In the genomic region with DNA sequence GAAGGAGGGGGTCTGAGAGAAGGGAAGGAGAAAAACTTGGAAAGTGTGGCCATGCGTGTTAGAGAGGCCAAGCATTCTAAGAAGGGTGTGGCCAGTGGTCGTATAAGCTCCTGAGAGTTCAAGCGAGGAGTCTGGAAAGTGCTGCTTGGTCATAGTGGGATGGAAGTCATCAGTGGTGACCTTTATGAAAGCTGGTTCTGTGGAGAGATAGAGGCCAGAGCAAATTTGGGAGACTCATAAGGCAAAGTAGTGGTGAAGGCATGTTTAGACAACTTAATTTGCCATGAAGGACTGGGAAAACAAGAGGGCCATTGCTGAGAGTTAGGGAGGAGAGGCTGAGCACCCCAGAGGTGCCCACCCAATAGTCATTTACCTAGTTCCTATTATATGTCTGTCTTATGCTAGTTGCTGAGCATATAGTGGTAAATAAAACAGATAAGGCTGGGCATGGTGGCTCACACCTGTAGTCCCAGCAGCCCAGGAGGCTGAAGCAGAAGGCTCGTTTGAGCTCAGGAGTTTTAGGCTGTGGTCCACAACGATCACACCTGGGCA, we compare ENCODE assay signal across 38 cellular contexts. TPM values are rescaled to one million over a fixed set of nuclear protein-coding genes. Genes with fewer than 3 reads are reported as not detected.
"Had no signal": no experiment of that assay in that cellular context is flagged by ENCODE, and none has a peak within 500 bp of the region (broad histone marks: within the 10 kb centered on the region; RNA-seq: fewer than 3 reads in every experiment).

No MANE protein-coding gene starts in this region.

- H3K27ac Mint-ChIP-seq: activated CD4-positive, alpha-beta memory T cell treated with anti-CD3 and anti-CD28 coated beads, Interleukin-2, amount 10 ng/mL, durations not matched to agents 7 days and 5 days; activated CD4-positive, alpha-beta T cell treated with anti-CD3 and anti-CD28 coated beads for 36 hours; activated CD4-positive, alpha-beta T cell treated with anti-CD3 and anti-CD28 coated beads, Interleukin-2, amount 10 ng/mL, durations not matched to agents 7 days and 5 days; activated CD8-positive, alpha-beta memory T cell treated with anti-CD3 and anti-CD28 coated beads, Interleukin-2, amount 10 ng/mL, durations not matched to agents 7 days and 5 days; activated CD8-positive, alpha-beta T cell treated with anti-CD3 and anti-CD28 coated beads, Interleukin-2, amount 10 ng/mL, durations not matched to agents 7 days and 5 days; activated naive CD4-positive, alpha-beta T cell treated with anti-CD3 and anti-CD28 coated beads, Interleukin-2, amount 10 ng/mL, durations not matched to agents 7 days and 5 days; activated naive CD4-positive, alpha-beta T cell treated with anti-CD3 and anti-CD28 coated beads, Interleukin-2, amount 50 U/mL, for 24 hours; activated naive CD8-positive, alpha-beta T cell; activated T-cell treated with anti-CD3 and anti-CD28 coated beads, Interleukin-2, amount 50 U/mL, for 24 hours; activated T-helper 2 cell treated with anti-CD3 and anti-CD28 coated beads, Interferon-gamma antibody, Interleukin-2, Interleukin-4, amounts not matched to agents 10 μg/mL and 5 μg/mL and 100 μg/mL, durations not matched to agents 14 hours and 24 hours and 36 hours; T-helper 1 cell treated with Interleukin-12 subunit alpha and Interleukin-12 subunit beta and Interleukin-4 antibody, amounts not matched to agents 30 μg/mL and 1 μg/mL, for 36 hours; T-helper 2 cell treated with Interferon-gamma antibody and Interleukin-4, amounts not matched to agents 5 μg/mL and 100 μg/mL, for 36 hours had no signal

- H3K4me1 Mint-ChIP-seq: activated CD4-positive, alpha-beta memory T cell treated with anti-CD3 and anti-CD28 coated beads, Interleukin-2, amount 10 ng/mL, durations not matched to agents 7 days and 5 days; activated CD4-positive, alpha-beta T cell treated with anti-CD3 and anti-CD28 coated beads for 36 hours; activated CD4-positive, alpha-beta T cell treated with anti-CD3 and anti-CD28 coated beads, Interleukin-2, amount 10 ng/mL, durations not matched to agents 7 days and 5 days; activated CD8-positive, alpha-beta memory T cell treated with anti-CD3 and anti-CD28 coated beads, Interleukin-2, amount 10 ng/mL, durations not matched to agents 7 days and 5 days; activated naive CD4-positive, alpha-beta T cell treated with anti-CD3 and anti-CD28 coated beads, Interleukin-2, amount 10 ng/mL, durations not matched to agents 7 days and 5 days; activated naive CD4-positive, alpha-beta T cell treated with anti-CD3 and anti-CD28 coated beads, Interleukin-2, amount 50 U/mL, for 24 hours had no signal

- FAIRE-seq: astrocyte, TTC549 had no signal

- ATAC-seq: activated CD4-positive, alpha-beta T cell treated with anti-CD3 and anti-CD28 coated beads for 36 hours; activated CD4-positive, CD25-positive, alpha-beta regulatory T cell treated with anti-CD3 and anti-CD28 coated beads, Interleukin-2, amount 50 U/mL, for 24 hours; activated CD8-positive, alpha-beta memory T cell treated with anti-CD3 and anti-CD28 coated beads, Interleukin-2, amount 10 ng/mL, durations not matched to agents 7 days and 5 days; activated CD8-positive, alpha-beta T cell treated with anti-CD3 and anti-CD28 coated beads, Interleukin-2, amount 10 ng/mL, durations not matched to agents 7 days and 5 days; body of pancreas had no signal

- H3K27me3 ChIP-seq: adrenal gland, body of pancreas, brain microvascular endothelial cell, breast epithelium, cardiac muscle cell had no signal

- H3K4me3 Mint-ChIP-seq: activated CD4-positive, alpha-beta memory T cell treated with anti-CD3 and anti-CD28 coated beads, Interleukin-2, amount 10 ng/mL, durations not matched to agents 7 days and 5 days; activated CD4-positive, alpha-beta T cell treated with anti-CD3 and anti-CD28 coated beads for 36 hours; activated CD4-positive, alpha-beta T cell treated with anti-CD3 and anti-CD28 coated beads, Interleukin-2, amount 10 ng/mL, durations not matched to agents 7 days and 5 days; activated CD8-positive, alpha-beta memory T cell treated with anti-CD3 and anti-CD28 coated beads, Interleukin-2, amount 10 ng/mL, durations not matched to agents 7 days and 5 days; activated CD8-positive, alpha-beta T cell treated with anti-CD3 and anti-CD28 coated beads, Interleukin-2, amount 10 ng/mL, durations not matched to agents 7 days and 5 days; activated naive CD4-positive, alpha-beta T cell treated with anti-CD3 and anti-CD28 coated beads, Interleukin-2, amount 10 ng/mL, durations not matched to agents 7 days and 5 days; activated naive CD4-positive, alpha-beta T cell treated with anti-CD3 and anti-CD28 coated beads, Interleukin-2, amount 50 U/mL, for 24 hours; activated naive CD8-positive, alpha-beta T cell; activated T-cell treated with anti-CD3 and anti-CD28 coated beads, Interleukin-2, amount 50 U/mL, for 24 hours; T-helper 1 cell treated with Interleukin-12 subunit alpha and Interleukin-12 subunit beta and Interleukin-4 antibody, amounts not matched to agents 30 μg/mL and 1 μg/mL, for 36 hours; T-helper 2 cell treated with Interferon-gamma antibody and Interleukin-4, amounts not matched to agents 5 μg/mL and 100 μg/mL, for 36 hours had no signal

- H3K9me3 Mint-ChIP-seq: activated CD4-positive, alpha-beta memory T cell treated with anti-CD3 and anti-CD28 coated beads, Interleukin-2, amount 10 ng/mL, durations not matched to agents 7 days and 5 days; activated CD4-positive, alpha-beta T cell treated with anti-CD3 and anti-CD28 coated beads, Interleukin-2, amount 10 ng/mL, durations not matched to agents 7 days and 5 days; activated naive CD4-positive, alpha-beta T cell treated with anti-CD3 and anti-CD28 coated beads, Interleukin-2, amount 10 ng/mL, durations not matched to agents 7 days and 5 days; activated naive CD4-positive, alpha-beta T cell treated with anti-CD3 and anti-CD28 coated beads, Interleukin-2, amount 50 U/mL, for 24 hours; activated T-cell treated with anti-CD3 and anti-CD28 coated beads, Interleukin-2, amount 50 U/mL, for 24 hours; activated T-helper 2 cell treated with anti-CD3 and anti-CD28 coated beads, Interferon-gamma antibody, Interleukin-2, Interleukin-4, amounts not matched to agents 10 μg/mL and 5 μg/mL and 100 μg/mL, durations not matched to agents 14 hours and 24 hours and 36 hours; T-helper 1 cell treated with Interleukin-12 subunit alpha and Interleukin-12 subunit beta and Interleukin-4 antibody, amounts not matched to agents 30 μg/mL and 1 μg/mL, for 36 hours; T-helper 2 cell treated with Interferon-gamma antibody and Interleukin-4, amounts not matched to agents 5 μg/mL and 100 μg/mL, for 36 hours had no signal

- H3K4me3 ChIP-seq: adrenal gland, body of pancreas, breast epithelium, cardiac muscle cell had no signal

- H3K27ac ChIP-seq: adrenal gland, body of pancreas, brain microvascular endothelial cell, breast epithelium, cardiac muscle cell, VCaP had no signal

- DNase-seq: activated CD4-positive, alpha-beta memory T cell treated with anti-CD3 and anti-CD28 coated beads, Interleukin-2, amount 10 ng/mL, durations not matched to agents 7 days and 5 days; activated CD4-positive, alpha-beta T cell treated with anti-CD3 and anti-CD28 coated beads for 1 hour; activated CD4-positive, alpha-beta T cell treated with anti-CD3 and anti-CD28 coated beads for 36 hours; activated CD4-positive, alpha-beta T cell treated with anti-CD3 and anti-CD28 coated beads for 48 hours; activated CD4-positive, alpha-beta T cell treated with anti-CD3 and anti-CD28 coated beads, Interleukin-2, amount 10 ng/mL, durations not matched to agents 7 days and 5 days; activated CD4-positive, alpha-beta T cell treated with anti-CD3 and anti-CD28 coated beads, Interleukin-2, amount 50 U/mL, for 48 hours; activated CD4-positive, CD25-positive, alpha-beta regulatory T cell; activated CD8-positive, alpha-beta memory T cell treated with anti-CD3 and anti-CD28 coated beads for 24 hours; activated CD8-positive, alpha-beta memory T cell treated with anti-CD3 and anti-CD28 coated beads, Interleukin-2, amount 10 ng/mL, durations not matched to agents 7 days and 5 days; activated CD8-positive, alpha-beta memory T cell treated with anti-CD3 and anti-CD28 coated beads, Interleukin-2, amount 50 U/mL, for 48 hours; activated CD8-positive, alpha-beta T cell treated with anti-CD3 and anti-CD28 coated beads, Interleukin-2, amount 10 ng/mL, durations not matched to agents 7 days and 5 days; activated effector memory CD4-positive, alpha-beta T cell treated with Interleukin-2 at 50 U/mL for 16 hours; activated gamma-delta T cell; activated naive CD4-positive, alpha-beta T cell treated with anti-CD3 and anti-CD28 coated beads, Interleukin-2, amount 10 ng/mL, durations not matched to agents 7 days and 5 days; activated naive CD4-positive, alpha-beta T cell treated with Interleukin-2 at 50 U/mL for 16 hours; activated T-cell treated with anti-CD3 and anti-CD28 coated beads, Interleukin-2, amount 50 U/mL, for 24 hours; activated T-cell treated with anti-CD3 and anti-CD28 coated beads, Interleukin-2, amount 50 U/mL, for 48 hours; amniotic stem cell; aorta; body of pancreas; brain microvascular endothelial cell; caudate nucleus; T-helper 1 cell; T-helper 2 cell; T-helper 9 cell had no signal

- H3K36me3 ChIP-seq: adrenal gland, brain microvascular endothelial cell, breast epithelium, cardiac muscle cell had no signal

- H3K4me1 ChIP-seq: adrenal gland, body of pancreas, breast epithelium had no signal

- H3K36me3 Mint-ChIP-seq: activated CD8-positive, alpha-beta memory T cell treated with anti-CD3 and anti-CD28 coated beads, Interleukin-2, amount 10 ng/mL, durations not matched to agents 7 days and 5 days; activated naive CD4-positive, alpha-beta T cell treated with anti-CD3 and anti-CD28 coated beads, Interleukin-2, amount 10 ng/mL, durations not matched to agents 7 days and 5 days; activated naive CD4-positive, alpha-beta T cell treated with anti-CD3 and anti-CD28 coated beads, Interleukin-2, amount 50 U/mL, for 24 hours; activated naive CD8-positive, alpha-beta T cell had no signal

- H3K9me3 ChIP-seq: adrenal gland, body of pancreas, breast epithelium had no signal

RNA-seq across cellular contexts. Expression of a gene that starts 1.9 kb away (rescaled TPM):
- total RNA-seq: activated CD4-positive, alpha-beta memory T cell treated with anti-CD3 and anti-CD28 coated beads, Interleukin-2, amount 10 ng/mL, durations not matched to agents 7 days and 5 days; activated CD4-positive, alpha-beta T cell treated with anti-CD3 and anti-CD28 coated beads for 36 hours; activated CD4-positive, alpha-beta T cell treated with anti-CD3 and anti-CD28 coated beads, Interleukin-2, amount 10 ng/mL, durations not matched to agents 7 days and 5 days; activated CD8-positive, alpha-beta memory T cell treated with anti-CD3 and anti-CD28 coated beads, Interleukin-2, amount 10 ng/mL, durations not matched to agents 7 days and 5 days; activated CD8-positive, alpha-beta T cell treated with anti-CD3 and anti-CD28 coated beads, Interleukin-2, amount 10 ng/mL, durations not matched to agents 7 days and 5 days; activated T-helper 2 cell treated with anti-CD3 and anti-CD28 coated beads, Interferon-gamma antibody, Interleukin-2, Interleukin-4, amounts not matched to agents 10 μg/mL and 5 μg/mL and 100 μg/mL, durations not matched to agents 14 hours and 24 hours and 36 hours; body of pancreas; breast epithelium; cardiac muscle cell; cerebellum had no signal
- polyA plus RNA-seq: cardiac muscle cell had no signal

RNA-seq across cellular contexts. Expression of a gene that starts 21.0 kb away (rescaled TPM):
- total RNA-seq: activated CD4-positive, alpha-beta memory T cell treated with anti-CD3 and anti-CD28 coated beads, Interleukin-2, amount 10 ng/mL, durations not matched to agents 7 days and 5 days; activated CD4-positive, alpha-beta T cell treated with anti-CD3 and anti-CD28 coated beads for 36 hours; activated CD4-positive, alpha-beta T cell treated with anti-CD3 and anti-CD28 coated beads, Interleukin-2, amount 10 ng/mL, durations not matched to agents 7 days and 5 days; activated CD8-positive, alpha-beta memory T cell treated with anti-CD3 and anti-CD28 coated beads, Interleukin-2, amount 10 ng/mL, durations not matched to agents 7 days and 5 days; activated CD8-positive, alpha-beta T cell treated with anti-CD3 and anti-CD28 coated beads, Interleukin-2, amount 10 ng/mL, durations not matched to agents 7 days and 5 days; activated T-helper 2 cell treated with anti-CD3 and anti-CD28 coated beads, Interferon-gamma antibody, Interleukin-2, Interleukin-4, amounts not matched to agents 10 μg/mL and 5 μg/mL and 100 μg/mL, durations not matched to agents 14 hours and 24 hours and 36 hours; adrenal gland; aorta; astrocyte; body of pancreas; breast epithelium; cardiac muscle cell; cerebellum had no signal
- polyA plus RNA-seq: adrenal gland, aorta, cardiac muscle cell had no signal
